ENCODE assay signal across 11 cellular contexts in the genomic region with DNA sequence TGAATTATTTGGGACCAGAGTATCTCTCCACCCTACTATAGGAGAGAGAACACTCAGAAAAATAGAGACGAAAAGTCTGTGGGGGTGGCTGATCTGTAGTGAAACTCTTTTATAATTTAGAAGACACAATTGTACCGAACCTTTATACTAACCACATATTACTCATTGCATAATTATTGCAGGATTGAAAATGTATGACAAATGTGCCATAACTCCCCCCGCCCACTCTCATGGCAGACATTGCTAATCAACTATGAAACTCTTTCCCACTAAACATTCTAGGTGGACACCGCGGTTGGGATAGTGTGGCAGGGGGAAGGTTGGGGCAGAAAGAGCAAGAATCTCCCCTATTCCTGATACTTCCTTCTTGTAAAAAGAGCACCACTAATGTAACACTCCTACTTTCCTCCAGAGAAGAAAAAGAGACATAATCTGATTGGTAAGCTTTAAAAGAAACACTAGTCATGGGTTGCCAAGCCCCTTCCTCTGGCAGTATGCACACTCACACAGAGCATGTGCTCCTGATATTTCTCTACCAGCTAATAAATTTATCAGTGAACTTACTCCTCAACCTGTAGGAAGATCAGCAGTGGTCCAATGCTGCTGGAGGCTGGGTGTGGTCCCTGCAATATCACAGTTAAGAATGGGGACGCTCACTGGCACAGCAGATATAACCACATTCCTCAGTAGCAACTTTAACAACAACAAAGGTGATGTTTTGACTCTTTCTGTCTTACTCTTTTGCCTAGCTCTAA. TPM values are rescaled to one million over a fixed set of nuclear protein-coding genes. Genes with fewer than 3 reads are reported as not detected.
A peak's percentile ranks its signal among the peaks of the same experiment; 100 is the strongest.
DNase-seq lines count a peak whose midpoint lies in the region; ATAC-seq and TF ChIP-seq lines count a peak whose summit lies in the region.
"Had no signal": no experiment of that assay in that cellular context is flagged by ENCODE, and none has a peak within 500 bp of the region (broad histone marks: within the 10 kb centered on the region; RNA-seq: fewer than 3 reads in every experiment).

No MANE protein-coding gene starts in this region.

- BruUV-seq in Panc1 (replicated peaks; lab: Mats Ljungman, UMichigan) = no TSS peak

- in situ Hi-C loops in Panc1 (cut with HindIII; ENCODE audit: low pct_unique_long_range_greater_than_20kb, low sequenced_read_pairs) = no loop called here

- no peaks in the 10 kb centered on the region for H3K27me3 Mint-ChIP-seq in activated CD4-positive, alpha-beta T cell treated with anti-CD3 and anti-CD28 coated beads for 36 hours

- peak overlapping the region; percentile 51; the same call in 1 of the 2 replicates for H3K27ac ChIP-seq in Panc1 (ENCODE audit: low read length)
- H3K27ac ChIP-seq: ascending aorta, SK-N-MC had no signal

- DNase-seq in activated CD4-positive, alpha-beta T cell treated with anti-CD3 and anti-CD28 coated beads for 36 hours = peak; percentile 86
- no peak for DNase-seq in activated CD4-positive, alpha-beta T cell treated with anti-CD3 and anti-CD28 coated beads, Interleukin-2, amount 50 U/mL, for 1 hour
- DNase-seq in Panc1 (ENCODE audit: low read depth, low spot score) = no peak
- peak; percentile 31 for DNase-seq in astrocyte of the hippocampus (ENCODE audit: low read depth, low spot score)
- peak; percentile 58 for DNase-seq in stimulated activated CD8-positive, alpha-beta memory T cell treated with anti-CD3 and anti-CD28 coated beads, Interleukin-12 subunit alpha, Interleukin-12 subunit beta, amount 100 ng/mL, for 24 hours (ENCODE audit: extremely low read depth)
- no peak for DNase-seq in DMS153 treated with DMSO at 0.1 percent for 48 hours (lab: John Stamatoyannopoulos, UW; ENCODE audit: unreplicated experiment)
- no peak for DNase-seq in cerebellar nuclear complex (lab: John Stamatoyannopoulos, UW)
- DNase-seq: NCI-H2171 treated with DMSO at 0.1 percent for 48 hours had no signal

- TF ChIP-seq CTCF in Panc1 (IDR thresholded peaks at IDR 0.05) = no peak

- H3K9me3 ChIP-seq in Panc1 (ENCODE audit: control insufficient read depth, insufficient read depth, low read depth, low read length) = no peaks in the 10 kb centered on the region
- H3K9me3 ChIP-seq: ascending aorta had no signal

- peak overlapping the region; percentile 87 for H3K27ac Mint-ChIP-seq in activated CD4-positive, alpha-beta T cell treated with anti-CD3 and anti-CD28 coated beads for 36 hours

- intact Hi-C loops in activated CD4-positive, alpha-beta T cell treated with anti-CD3 and anti-CD28 coated beads for 36 hours (cut with DNase I, micrococcal nuclease) = loop anchor here (1.0 to 5.0 kb wide), 5 partner anchors 16 to 545 kb away; no protein-coding TSS in a partner anchor
- intact Hi-C loops in Panc1 (cut with micrococcal nuclease; ENCODE audit: unreplicated experiment) = no loop called here

- CTCF ChIA-PET in activated CD4-positive, alpha-beta T cell treated with anti-CD3 and anti-CD28 coated beads for 36 hours (lab: Charles Lee) = interaction anchor here (0.7 to 1.7 kb wide), 9 partner anchors 8 to 382 kb away, joined by 3 to 8 read pairs (median 4); no protein-coding TSS in a partner anchor
- CTCF ChIA-PET in Panc1 (lab: Charles Lee) = interaction anchor here (1.0 kb wide), 1 partner anchor 14 kb away, joined by 4 read pairs; no protein-coding TSS in a partner anchor

- peaks cover 2% of the 10 kb centered on the region for H3K36me3 Mint-ChIP-seq in activated CD4-positive, alpha-beta T cell treated with anti-CD3 and anti-CD28 coated beads for 36 hours (ENCODE audit: low read depth)

- H3K4me1 Mint-ChIP-seq in activated CD4-positive, alpha-beta T cell treated with anti-CD3 and anti-CD28 coated beads for 36 hours = peaks cover 31% of the 10 kb centered on the region

- no peaks in the 10 kb centered on the region for H3K36me3 ChIP-seq in Panc1 (ENCODE audit: control insufficient read depth, insufficient read depth, low read length)
- H3K36me3 ChIP-seq: ascending aorta had no signal

- H3K9me3 Mint-ChIP-seq in activated CD4-positive, alpha-beta T cell treated with anti-CD3 and anti-CD28 coated beads for 36 hours (ENCODE audit: low read depth) = peaks cover 6% of the 10 kb centered on the region

- peaks cover 3% of the 10 kb centered on the region; the same call in 1 of the 2 replicates for H3K4me1 ChIP-seq in Panc1 (ENCODE audit: control insufficient read depth, insufficient read depth, low read length)
- H3K4me1 ChIP-seq: ascending aorta had no signal

- POLR2A ChIA-PET in activated CD4-positive, alpha-beta T cell treated with anti-CD3 and anti-CD28 coated beads for 36 hours (lab: Charles Lee) = interaction anchor here (0.7 kb wide), 1 partner anchor 282 kb away, joined by 4 read pairs; no protein-coding TSS in a partner anchor
- POLR2A ChIA-PET in Panc1 (lab: Charles Lee) = no interaction called here

- ATAC-seq in activated CD4-positive, alpha-beta T cell treated with anti-CD3 and anti-CD28 coated beads for 36 hours = peak; percentile 96
- ATAC-seq in Panc1 = no peak
- ATAC-seq in HG02588 (IDR thresholded peaks at IDR 0.05; ENCODE audit: unreplicated experiment) = no peak

- H3K4me3 ChIP-seq in Panc1 (ENCODE audit: low read depth in 2 of 2, low read length in 2 of 2) = no peak overlapping the region
- H3K4me3 ChIP-seq: ascending aorta, SK-N-MC had no signal

- H3K4me3 Mint-ChIP-seq in activated CD4-positive, alpha-beta T cell treated with anti-CD3 and anti-CD28 coated beads for 36 hours = no peak overlapping the region

- no peaks in the 10 kb centered on the region for H3K27me3 ChIP-seq in Panc1 (ENCODE audit: control insufficient read depth, insufficient read depth, low read length)
- H3K27me3 ChIP-seq: ascending aorta had no signal

RNA-seq across cellular contexts. Expression of a gene that starts 18.7 kb away (rescaled TPM):
- total RNA-seq in activated CD4-positive, alpha-beta T cell treated with anti-CD3 and anti-CD28 coated beads for 36 hours = 100 to 1,000 TPM in 1 of 2 experiments, 10 to 100 TPM in 1; 73.8 to 106 TPM
- total RNA-seq in Panc1 (2021; ENCODE audit: unreplicated experiment) = 22.7 TPM
- polyA plus RNA-seq in Panc1 (2012; ENCODE audit: insufficient read length) = 7.6 TPM

Comparison
In these comparisons a context has a peak if more than half of its experiments do, and no peak if none do; other contexts are left out.
1. DNase-seq: peak in activated CD4-positive, alpha-beta T cell treated with anti-CD3 and anti-CD28 coated beads for 36 hours (single experiment), astrocyte of the hippocampus (single experiment) and stimulated activated CD8-positive, alpha-beta memory T cell treated with anti-CD3 and anti-CD28 coated beads, Interleukin-12 subunit alpha, Interleukin-12 subunit beta, amount 100 ng/mL, for 24 hours (single experiment); none in activated CD4-positive, alpha-beta T cell treated with anti-CD3 and anti-CD28 coated beads, Interleukin-2, amount 50 U/mL, for 1 hour (single experiment), Panc1 (single experiment), DMS153 treated with DMSO at 0.1 percent for 48 hours (single experiment) and cerebellar nuclear complex (0 of 2).